27 cellular contexts compared by ENCODE assay signal in the genomic region with DNA sequence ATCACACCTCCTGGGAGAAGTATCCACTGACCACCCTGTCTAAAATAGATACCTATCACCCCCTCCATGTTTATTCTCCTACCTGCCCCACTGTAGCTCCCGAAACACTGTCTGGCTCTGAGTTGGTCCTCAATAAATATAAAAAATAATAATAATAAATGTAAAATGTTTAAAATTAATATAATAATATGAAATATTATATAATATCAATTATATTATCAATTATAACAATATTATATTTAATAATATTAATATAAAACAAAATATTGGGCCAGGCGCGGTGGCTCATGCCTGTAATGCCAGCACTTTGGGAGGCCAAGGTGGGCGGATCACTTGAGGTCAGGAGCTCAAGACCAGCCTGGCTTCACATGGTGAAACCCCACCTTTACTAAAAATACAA.
"Had no signal": no experiment of that assay in that cellular context is flagged by ENCODE, and none has a peak within 500 bp of the region (broad histone marks: within the 10 kb centered on the region; RNA-seq: fewer than 3 reads in every experiment).

No MANE protein-coding gene starts in this region.

- H3K9me3 Mint-ChIP-seq: naive thymus-derived CD8-positive, alpha-beta T cell; stimulated activated effector memory CD8-positive, alpha-beta T cell treated with anti-CD3 and anti-CD28 coated beads, Interleukin-12 subunit alpha, Interleukin-12 subunit beta, amount 100 ng/mL, for 72 hours had no signal

- H3K79me2 ChIP-seq: parathyroid adenoma had no signal

- H2AFZ ChIP-seq: parathyroid adenoma had no signal

- H3K9ac ChIP-seq: parathyroid adenoma had no signal

- H3K27me3 Mint-ChIP-seq: naive thymus-derived CD8-positive, alpha-beta T cell had no signal

- H3K27ac Mint-ChIP-seq: dendritic cell treated with granulocyte-macrophage colony-stimulating factor and Interleukin-4, amounts not matched to agents 40 ng/mL and 50 ng/mL, for 4 days; immature natural killer cell; stimulated activated effector memory CD8-positive, alpha-beta T cell treated with anti-CD3 and anti-CD28 coated beads, Interleukin-12 subunit alpha, Interleukin-12 subunit beta, amount 100 ng/mL, for 72 hours had no signal

- H3K36me3 Mint-ChIP-seq: immature natural killer cell; naive thymus-derived CD8-positive, alpha-beta T cell; stimulated activated effector memory CD8-positive, alpha-beta T cell treated with anti-CD3 and anti-CD28 coated beads, Interleukin-12 subunit alpha, Interleukin-12 subunit beta, amount 100 ng/mL, for 72 hours had no signal

- H3K4me3 ChIP-seq: colonic mucosa, esophagus muscularis mucosa, gastroesophageal sphincter, heart right ventricle, lower lobe of right lung, prostate gland, right atrium auricular region, smooth muscle cell, transverse colon, upper lobe of right lung, uterus had no signal

- H3K27ac ChIP-seq: colonic mucosa, esophagus muscularis mucosa, foreskin keratinocyte, gastroesophageal sphincter, heart right ventricle, lower lobe of right lung, parathyroid adenoma, prostate gland, right atrium auricular region, transverse colon, upper lobe of right lung, uterus had no signal

- H3K36me3 ChIP-seq: colonic mucosa, esophagus muscularis mucosa, gastroesophageal sphincter, heart right ventricle, lower lobe of right lung, prostate gland, right atrium auricular region, transverse colon, upper lobe of right lung, uterus had no signal

- H3K27me3 ChIP-seq: colonic mucosa, esophagus muscularis mucosa, foreskin keratinocyte, right atrium auricular region, transverse colon, upper lobe of right lung, uterus had no signal

- ATAC-seq: foreskin keratinocyte; gastroesophageal sphincter; heart right ventricle; left ventricle myocardium superior; lower lobe of right lung; naive thymus-derived CD8-positive, alpha-beta T cell; sciatic nerve; stimulated activated effector memory CD8-positive, alpha-beta T cell treated with anti-CD3 and anti-CD28 coated beads, Interleukin-12 subunit alpha, Interleukin-12 subunit beta, amount 100 ng/mL, for 72 hours; upper lobe of right lung had no signal

- H3K4me2 ChIP-seq: smooth muscle cell had no signal

- DNase-seq: colonic mucosa; effector memory CD4-positive, alpha-beta T cell; foreskin keratinocyte; heart right ventricle; hippocampal formation; immature natural killer cell; islet precursor cell; kidney glomerular epithelial cell; left ventricle myocardium superior; lower lobe of right lung; stimulated activated CD4-positive, alpha-beta T cell treated with anti-CD3 and anti-CD28 coated beads, Interleukin-12 subunit alpha, Interleukin-12 subunit beta, amount 100 ng/mL, for 4 hours; stimulated activated CD4-positive, alpha-beta T cell treated with anti-CD3 and anti-CD28 coated beads, Interleukin-1b, Interleukin-23, amount 100 ng/mL, for 48 hours; stimulated activated CD4-positive, alpha-beta T cell treated with anti-CD3 and anti-CD28 coated beads, Interleukin-4, amount 100 ng/mL, for 1 hour; stimulated activated naive CD4-positive, alpha-beta T cell treated with Interleukin-2 at 50 U/mL for 16 hours; transverse colon; upper lobe of right lung; uterus had no signal

- H3K4me1 ChIP-seq: colonic mucosa, esophagus muscularis mucosa, gastroesophageal sphincter, heart right ventricle, lower lobe of right lung, parathyroid adenoma, prostate gland, right atrium auricular region, uterus had no signal

- H3K4me3 Mint-ChIP-seq: dendritic cell treated with granulocyte-macrophage colony-stimulating factor and Interleukin-4, amounts not matched to agents 40 ng/mL and 50 ng/mL, for 4 days; immature natural killer cell; stimulated activated effector memory CD8-positive, alpha-beta T cell treated with anti-CD3 and anti-CD28 coated beads, Interleukin-12 subunit alpha, Interleukin-12 subunit beta, amount 100 ng/mL, for 72 hours had no signal

- H3K9me3 ChIP-seq: colonic mucosa, esophagus muscularis mucosa, gastroesophageal sphincter, heart right ventricle, lower lobe of right lung, prostate gland, right atrium auricular region, transverse colon, upper lobe of right lung, uterus had no signal
